In the genomic region with DNA sequence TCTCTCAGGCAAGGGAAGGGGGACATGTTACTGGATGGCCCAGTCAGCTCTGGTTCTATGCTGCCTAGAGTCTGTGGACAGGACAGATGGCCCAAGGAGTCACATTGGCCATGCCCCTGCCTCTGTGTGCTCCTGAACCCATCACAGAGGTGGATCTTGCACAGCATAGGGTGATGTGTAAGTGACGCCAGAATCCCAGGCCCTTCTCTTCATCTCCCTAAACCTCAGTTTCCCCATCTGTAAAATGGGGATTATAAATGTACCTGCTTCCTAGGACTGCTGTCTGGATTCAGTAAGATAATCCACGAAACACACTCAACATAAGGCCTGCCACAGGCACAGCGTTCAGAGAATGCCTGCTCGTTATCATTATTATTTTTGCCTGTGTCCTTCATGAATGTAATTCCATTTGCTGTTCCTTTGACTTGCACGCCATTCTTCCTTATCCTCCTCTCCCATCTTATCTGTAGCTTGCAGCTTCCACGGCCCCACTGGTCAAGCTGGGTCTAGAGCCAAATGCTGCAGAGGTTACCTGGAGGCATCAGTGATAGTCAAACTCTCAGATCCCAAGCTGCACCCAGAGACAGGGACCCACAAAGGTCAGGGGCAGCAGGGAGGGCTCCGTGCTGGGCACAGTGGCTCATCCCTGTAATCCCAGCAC, we compare ENCODE assay signal across 1 cellular context.
A peak's percentile ranks its signal among the peaks of the same experiment; 100 is the strongest.
TF ChIP-seq lines count a peak whose summit lies in the region.

No MANE protein-coding gene starts in this region.

TF ChIP-seq in K562, 482 proteins besides CTCF, POLR2A, EP300 and RAD21 (continued from another document and continues in another):
- TF ChIP-seq, protein P1, sequence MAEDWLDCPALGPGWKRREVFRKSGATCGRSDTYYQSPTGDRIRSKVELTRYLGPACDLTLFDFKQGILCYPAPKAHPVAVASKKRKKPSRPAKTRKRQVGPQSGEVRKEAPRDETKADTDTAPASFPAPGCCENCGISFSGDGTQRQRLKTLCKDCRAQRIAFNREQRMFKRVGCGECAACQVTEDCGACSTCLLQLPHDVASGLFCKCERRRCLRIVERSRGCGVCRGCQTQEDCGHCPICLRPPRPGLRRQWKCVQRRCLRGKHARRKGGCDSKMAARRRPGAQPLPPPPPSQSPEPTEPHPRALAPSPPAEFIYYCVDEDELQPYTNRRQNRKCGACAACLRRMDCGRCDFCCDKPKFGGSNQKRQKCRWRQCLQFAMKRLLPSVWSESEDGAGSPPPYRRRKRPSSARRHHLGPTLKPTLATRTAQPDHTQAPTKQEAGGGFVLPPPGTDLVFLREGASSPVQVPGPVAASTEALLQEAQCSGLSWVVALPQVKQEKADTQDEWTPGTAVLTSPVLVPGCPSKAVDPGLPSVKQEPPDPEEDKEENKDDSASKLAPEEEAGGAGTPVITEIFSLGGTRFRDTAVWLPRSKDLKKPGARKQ (CRISPR knock-in tag; IDR thresholded peaks at IDR 0.05): no peak
- TF ChIP-seq KLF16 (IDR thresholded peaks at IDR 0.05) (peak; percentile 82), ATF1 (CRISPR knock-in tag; IDR thresholded peaks at IDR 0.05) (no peak), ATF1 (tag; IDR thresholded peaks at IDR 0.05) (peak; percentile 43), SMARCC2 (IDR thresholded peaks at IDR 0.05; ENCODE audit: low read depth) (peak; percentile 76; the same call in 1 of the 2 replicates), CBFA2T3 (IDR thresholded peaks at IDR 0.05) (peak; percentile 88), ARID1B (IDR thresholded peaks at IDR 0.05) (peak; percentile 95), SOX6 (IDR thresholded peaks at IDR 0.05) (peak; percentile 80; the same call in 1 of the 2 replicates), TCF7 (IDR thresholded peaks at IDR 0.05; ENCODE audit: borderline replicate concordance) (no peak), RFX7 (CRISPR knock-in tag; IDR thresholded peaks at IDR 0.05) (no peak), CXXC5 (CRISPR knock-in tag; IDR thresholded peaks at IDR 0.05) (peak; percentile 64), NCOA1 (IDR thresholded peaks at IDR 0.05; ENCODE audit: low read depth) (peak; percentile 55), ZNF778 (CRISPR knock-in tag; IDR thresholded peaks at IDR 0.05) (no peak), DPF2 (IDR thresholded peaks at IDR 0.05) (peak; percentile 90), ELF4 (CRISPR knock-in tag; IDR thresholded peaks at IDR 0.05) (0 out of 2 replicates have a peak, but pooled peaks have one; percentile 45), SMARCA5 (IDR thresholded peaks at IDR 0.05) (peak; percentile 69; the same call in 1 of the 2 replicates), CCNT2 (IDR thresholded peaks at IDR 0.05; ENCODE audit: borderline replicate concordance, extremely low read depth, insufficient read length, low read depth, low read length) (peak; percentile 68), BHLHE40 (IDR thresholded peaks at IDR 0.05; ENCODE audit: low read length) (peak; percentile 35; the same call in 1 of the 2 replicates), NFIC (IDR thresholded peaks at IDR 0.05) (peak; percentile 74), STAT5A (IDR thresholded peaks at IDR 0.05; ENCODE audit: borderline replicate concordance, low read length) (peak; percentile 35; the same call in 1 of the 2 replicates), MTA3 (IDR thresholded peaks at IDR 0.05; ENCODE audit: borderline replicate concordance) (0 out of 2 replicates have a peak, but pooled peaks have one; percentile 35), SMARCE1 (IDR thresholded peaks at IDR 0.05) (peak; percentile 87; the same call in 1 of the 2 replicates), MEIS2 (IDR thresholded peaks at IDR 0.05; ENCODE audit: partially characterized antibody) (no peak), TRIM24 (IDR thresholded peaks at IDR 0.05) (peak; percentile 28 to 67; a peak in 2 of 4 replicates), PML (IDR thresholded peaks at IDR 0.05; ENCODE audit: low read length) (peak; percentile 47; the same call in 1 of the 2 replicates), CTBP1 (IDR thresholded peaks at IDR 0.05; ENCODE audit: borderline replicate concordance) (peak; percentile 92), HDAC1 (IDR thresholded peaks at IDR 0.05) (peak in 1 of 2 experiments; percentile 70; a peak in 1 of 4 replicates), ZEB2 (IDR thresholded peaks at IDR 0.05) (peak; percentile 78), ZNF57 (CRISPR knock-in tag; IDR thresholded peaks at IDR 0.05) (no peak), ZNF766 (CRISPR knock-in tag; conservative IDR thresholded peaks at IDR 0.05) (0 out of 2 replicates have a peak, but pooled peaks have one; percentile 41), ATF7 (IDR thresholded peaks at IDR 0.05) (peak; percentile 53; the same call in 1 of the 2 replicates), RCOR1 (IDR thresholded peaks at IDR 0.05; ENCODE audit: borderline replicate concordance in 1 of 2, low read depth in 2 of 2, low read length in 2 of 2) (peak; percentile 28 to 89; a peak in 3 of 4 replicates), MED1 (CRISPR knock-in tag; IDR thresholded peaks at IDR 0.05; ENCODE audit: borderline replicate concordance) (no peak), CREM (IDR thresholded peaks at IDR 0.05; ENCODE audit: low read depth) (peak; percentile 29; the same call in 1 of the 2 replicates), CBFA2T2 (conservative IDR thresholded peaks at IDR 0.05) (peak; percentile 79), JUND (IDR thresholded peaks at IDR 0.05; ENCODE audit: borderline replicate concordance, low read depth, low read length) (peak; percentile 48; the same call in 1 of the 2 replicates), JUND (tag; IDR thresholded peaks at IDR 0.05; ENCODE audit: borderline replicate concordance, low read depth, low read length) (peak; percentile 50; the same call in 1 of the 3 replicates), ZNF695 (CRISPR knock-in tag; IDR thresholded peaks at IDR 0.05) (no peak), ZC3H4 (CRISPR knock-in tag; IDR thresholded peaks at IDR 0.05; ENCODE audit: borderline replicate concordance) (no peak), SMARCA4 (IDR thresholded peaks at IDR 0.05) (peak; percentile 87), NR2C2 (CRISPR knock-in tag; IDR thresholded peaks at IDR 0.05) (no peak), NR2C2 (tag; IDR thresholded peaks at IDR 0.05) (0 out of 2 replicates have a peak, but pooled peaks have one; percentile 26), POLR2AphosphoS5 (IDR thresholded peaks at IDR 0.05; ENCODE audit: control insufficient read depth, insufficient read depth, low read depth, low read length) (peak; percentile 42; the same call in 1 of the 2 replicates), ZNF644 (tag; IDR thresholded peaks at IDR 0.05; ENCODE audit: low read depth) (0 out of 2 replicates have a peak, but pooled peaks have one; percentile 62), TAL1 (IDR thresholded peaks at IDR 0.05) (peak; percentile 92), NEUROD1 (IDR thresholded peaks at IDR 0.05; ENCODE audit: borderline replicate concordance, low read depth, low read length, partially characterized antibody) (peak; percentile 48), TEAD4 (IDR thresholded peaks at IDR 0.05; ENCODE audit: low read length) (peak; percentile 91), TEAD4 (CRISPR knock-in tag; IDR thresholded peaks at IDR 0.05; ENCODE audit: borderline replicate concordance) (no peak), FOXM1 (IDR thresholded peaks at IDR 0.05; ENCODE audit: low read depth) (peak; percentile 61), FOXM1 (CRISPR knock-in tag; IDR thresholded peaks at IDR 0.05; ENCODE audit: low read depth) (no peak), TARDBP (IDR thresholded peaks at IDR 0.05) (peak; percentile 76; the same call in 1 of the 2 replicates), ADNP (tag; IDR thresholded peaks at IDR 0.05) (peak; percentile 98), TBL1XR1 (IDR thresholded peaks at IDR 0.05; ENCODE audit: low read length in 2 of 2) (peak in 1 of 2 experiments; percentile 62; a peak in 1 of 4 replicates), KDM1A (IDR thresholded peaks at IDR 0.05) (peak; percentile 8 to 37; a peak in 2 of 4 replicates), NFE2L1 (tag; IDR thresholded peaks at IDR 0.05; ENCODE audit: borderline replicate concordance, low read depth) (no peak), ZBTB17 (CRISPR knock-in tag; IDR thresholded peaks at IDR 0.05) (0 out of 2 replicates have a peak, but pooled peaks have one; percentile 31), ESRRA (IDR thresholded peaks at IDR 0.05; ENCODE audit: borderline replicate concordance, low read depth) (peak; percentile 48; the same call in 1 of the 2 replicates), GATA2 (CRISPR knock-in tag; IDR thresholded peaks at IDR 0.05) (peak; percentile 68), CREBBP (IDR thresholded peaks at IDR 0.05; ENCODE audit: low read depth, low read length) (no peak), BCOR (IDR thresholded peaks at IDR 0.05) (peak; percentile 84)
- TF ChIP-seq, protein P2, sequence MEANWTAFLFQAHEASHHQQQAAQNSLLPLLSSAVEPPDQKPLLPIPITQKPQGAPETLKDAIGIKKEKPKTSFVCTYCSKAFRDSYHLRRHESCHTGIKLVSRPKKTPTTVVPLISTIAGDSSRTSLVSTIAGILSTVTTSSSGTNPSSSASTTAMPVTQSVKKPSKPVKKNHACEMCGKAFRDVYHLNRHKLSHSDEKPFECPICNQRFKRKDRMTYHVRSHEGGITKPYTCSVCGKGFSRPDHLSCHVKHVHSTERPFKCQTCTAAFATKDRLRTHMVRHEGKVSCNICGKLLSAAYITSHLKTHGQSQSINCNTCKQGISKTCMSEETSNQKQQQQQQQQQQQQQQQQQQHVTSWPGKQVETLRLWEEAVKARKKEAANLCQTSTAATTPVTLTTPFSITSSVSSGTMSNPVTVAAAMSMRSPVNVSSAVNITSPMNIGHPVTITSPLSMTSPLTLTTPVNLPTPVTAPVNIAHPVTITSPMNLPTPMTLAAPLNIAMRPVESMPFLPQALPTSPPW (CRISPR knock-in tag; IDR thresholded peaks at IDR 0.05): peak; percentile 47; the same call in 1 of the 2 replicates
- TF ChIP-seq, protein P3, sequence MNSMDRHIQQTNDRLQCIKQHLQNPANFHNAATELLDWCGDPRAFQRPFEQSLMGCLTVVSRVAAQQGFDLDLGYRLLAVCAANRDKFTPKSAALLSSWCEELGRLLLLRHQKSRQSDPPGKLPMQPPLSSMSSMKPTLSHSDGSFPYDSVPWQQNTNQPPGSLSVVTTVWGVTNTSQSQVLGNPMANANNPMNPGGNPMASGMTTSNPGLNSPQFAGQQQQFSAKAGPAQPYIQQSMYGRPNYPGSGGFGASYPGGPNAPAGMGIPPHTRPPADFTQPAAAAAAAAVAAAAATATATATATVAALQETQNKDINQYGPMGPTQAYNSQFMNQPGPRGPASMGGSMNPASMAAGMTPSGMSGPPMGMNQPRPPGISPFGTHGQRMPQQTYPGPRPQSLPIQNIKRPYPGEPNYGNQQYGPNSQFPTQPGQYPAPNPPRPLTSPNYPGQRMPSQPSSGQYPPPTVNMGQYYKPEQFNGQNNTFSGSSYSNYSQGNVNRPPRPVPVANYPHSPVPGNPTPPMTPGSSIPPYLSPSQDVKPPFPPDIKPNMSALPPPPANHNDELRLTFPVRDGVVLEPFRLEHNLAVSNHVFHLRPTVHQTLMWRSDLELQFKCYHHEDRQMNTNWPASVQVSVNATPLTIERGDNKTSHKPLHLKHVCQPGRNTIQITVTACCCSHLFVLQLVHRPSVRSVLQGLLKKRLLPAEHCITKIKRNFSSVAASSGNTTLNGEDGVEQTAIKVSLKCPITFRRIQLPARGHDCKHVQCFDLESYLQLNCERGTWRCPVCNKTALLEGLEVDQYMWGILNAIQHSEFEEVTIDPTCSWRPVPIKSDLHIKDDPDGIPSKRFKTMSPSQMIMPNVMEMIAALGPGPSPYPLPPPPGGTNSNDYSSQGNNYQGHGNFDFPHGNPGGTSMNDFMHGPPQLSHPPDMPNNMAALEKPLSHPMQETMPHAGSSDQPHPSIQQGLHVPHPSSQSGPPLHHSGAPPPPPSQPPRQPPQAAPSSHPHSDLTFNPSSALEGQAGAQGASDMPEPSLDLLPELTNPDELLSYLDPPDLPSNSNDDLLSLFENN (IDR thresholded peaks at IDR 0.05; ENCODE audit: low read depth in 2 of 2, low read length in 2 of 2): peak in 1 of 2 experiments; percentile 79; a peak in 2 of 4 replicates
- TF ChIP-seq, protein P4, sequence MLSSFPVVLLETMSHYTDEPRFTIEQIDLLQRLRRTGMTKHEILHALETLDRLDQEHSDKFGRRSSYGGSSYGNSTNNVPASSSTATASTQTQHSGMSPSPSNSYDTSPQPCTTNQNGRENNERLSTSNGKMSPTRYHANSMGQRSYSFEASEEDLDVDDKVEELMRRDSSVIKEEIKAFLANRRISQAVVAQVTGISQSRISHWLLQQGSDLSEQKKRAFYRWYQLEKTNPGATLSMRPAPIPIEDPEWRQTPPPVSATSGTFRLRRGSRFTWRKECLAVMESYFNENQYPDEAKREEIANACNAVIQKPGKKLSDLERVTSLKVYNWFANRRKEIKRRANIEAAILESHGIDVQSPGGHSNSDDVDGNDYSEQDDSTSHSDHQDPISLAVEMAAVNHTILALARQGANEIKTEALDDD (IDR thresholded peaks at IDR 0.05): peak; percentile 37; the same call in 1 of the 2 replicates
- TF ChIP-seq, protein P5, sequence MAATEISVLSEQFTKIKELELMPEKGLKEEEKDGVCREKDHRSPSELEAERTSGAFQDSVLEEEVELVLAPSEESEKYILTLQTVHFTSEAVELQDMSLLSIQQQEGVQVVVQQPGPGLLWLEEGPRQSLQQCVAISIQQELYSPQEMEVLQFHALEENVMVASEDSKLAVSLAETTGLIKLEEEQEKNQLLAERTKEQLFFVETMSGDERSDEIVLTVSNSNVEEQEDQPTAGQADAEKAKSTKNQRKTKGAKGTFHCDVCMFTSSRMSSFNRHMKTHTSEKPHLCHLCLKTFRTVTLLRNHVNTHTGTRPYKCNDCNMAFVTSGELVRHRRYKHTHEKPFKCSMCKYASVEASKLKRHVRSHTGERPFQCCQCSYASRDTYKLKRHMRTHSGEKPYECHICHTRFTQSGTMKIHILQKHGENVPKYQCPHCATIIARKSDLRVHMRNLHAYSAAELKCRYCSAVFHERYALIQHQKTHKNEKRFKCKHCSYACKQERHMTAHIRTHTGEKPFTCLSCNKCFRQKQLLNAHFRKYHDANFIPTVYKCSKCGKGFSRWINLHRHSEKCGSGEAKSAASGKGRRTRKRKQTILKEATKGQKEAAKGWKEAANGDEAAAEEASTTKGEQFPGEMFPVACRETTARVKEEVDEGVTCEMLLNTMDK (IDR thresholded peaks at IDR 0.05; ENCODE audit: borderline replicate concordance, insufficient read depth, low read depth, low read length, poor library complexity, severe bottlenecking): no peak
